12 cellular contexts compared by ENCODE assay signal in the genomic region with DNA sequence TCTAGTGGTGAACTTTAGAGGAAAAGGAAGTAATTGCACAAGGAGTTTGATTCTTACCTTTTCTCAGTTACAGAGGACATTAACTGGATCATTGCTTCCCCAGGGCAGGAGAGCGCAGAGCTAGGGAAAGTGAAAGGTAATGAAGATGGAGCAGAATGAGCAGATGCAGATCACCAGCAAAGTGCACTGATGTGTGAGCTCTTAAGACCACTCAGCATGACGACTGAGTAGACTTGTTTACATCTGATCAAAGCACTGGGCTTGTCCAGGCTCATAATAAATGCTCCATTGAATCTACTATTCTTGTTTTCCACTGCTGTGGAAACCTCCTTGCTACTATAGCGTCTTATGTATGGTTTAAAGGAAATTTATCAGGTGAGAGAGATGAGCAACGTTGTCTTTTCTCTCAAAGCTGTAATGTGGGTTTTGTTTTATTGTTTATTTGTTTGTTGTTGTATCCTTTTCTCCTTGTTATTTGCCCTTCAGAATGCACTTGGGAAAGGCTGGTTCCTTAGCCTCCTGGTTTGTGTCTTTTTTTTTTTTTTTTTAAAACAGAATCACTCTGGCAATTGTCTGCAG. TPM values are rescaled to one million over a fixed set of nuclear protein-coding genes. Genes with fewer than 3 reads are reported as not detected.
DNase-seq lines count a peak whose midpoint lies in the region; ATAC-seq and TF ChIP-seq lines count a peak whose summit lies in the region.
"Had no signal": no experiment of that assay in that cellular context is flagged by ENCODE, and none has a peak within 500 bp of the region (broad histone marks: within the 10 kb centered on the region; RNA-seq: fewer than 3 reads in every experiment).

No MANE protein-coding gene starts in this region.

- no peaks in the 10 kb centered on the region for H3K27me3 ChIP-seq in CD4-positive, alpha-beta T cell (ENCODE audit: control insufficient read depth, insufficient read depth, low read length)

- H3K27ac ChIP-seq in CD4-positive, alpha-beta T cell (ENCODE audit: low read depth, low read length), result no peak overlapping the region
- H3K27ac ChIP-seq: C4-2B, epithelial cell of prostate had no signal

- no peaks in the 10 kb centered on the region for H3K9me3 Mint-ChIP-seq in CD4-positive, alpha-beta T cell
- H3K9me3 Mint-ChIP-seq in activated naive CD8-positive, alpha-beta T cell treated with anti-CD3 and anti-CD28 coated beads, Interleukin-2, amount 50 U/mL, for 24 hours, result no peaks in the 10 kb centered on the region

- no peaks in the 10 kb centered on the region for H3K9me3 ChIP-seq in CD4-positive, alpha-beta T cell (ENCODE audit: control insufficient read depth, low read length)

- intact Hi-C loops in CD4-positive, alpha-beta T cell (cut with DNase I, micrococcal nuclease), result no loop called here

- H3K27ac Mint-ChIP-seq in CD4-positive, alpha-beta T cell, result peak overlapping the region; percentile 84
- H3K27ac Mint-ChIP-seq in activated naive CD8-positive, alpha-beta T cell treated with anti-CD3 and anti-CD28 coated beads, Interleukin-2, amount 50 U/mL, for 24 hours, result no peak overlapping the region
- H3K27ac Mint-ChIP-seq: activated naive CD8-positive, alpha-beta T cell treated with anti-CD3 and anti-CD28 coated beads, Interleukin-2, amount 10 ng/mL, durations not matched to agents 7 days and 5 days had no signal

- peaks cover 76% of the 10 kb centered on the region for H3K4me1 Mint-ChIP-seq in CD4-positive, alpha-beta T cell (ENCODE audit: low read depth)
- H3K4me1 Mint-ChIP-seq in activated naive CD8-positive, alpha-beta T cell treated with anti-CD3 and anti-CD28 coated beads, Interleukin-2, amount 50 U/mL, for 24 hours, result peaks cover 51% of the 10 kb centered on the region

- DNase-seq in CD4-positive, alpha-beta T cell, result no peak
- no peak for DNase-seq in activated naive CD8-positive, alpha-beta T cell treated with anti-CD3 and anti-CD28 coated beads, Interleukin-2, amount 50 U/mL, for 24 hours
- DNase-seq in UCSD-AML1 (lab: John Stamatoyannopoulos, UW; ENCODE audit: unreplicated experiment), result no peak
- DNase-seq in SIG-M5 (lab: John Stamatoyannopoulos, UW), result no peak
- no peak for DNase-seq in A172 (ENCODE audit: low spot score)
- DNase-seq: activated naive CD8-positive, alpha-beta T cell treated with anti-CD3 and anti-CD28 coated beads, Interleukin-2, amount 10 ng/mL, durations not matched to agents 7 days and 5 days; T-helper 9 cell had no signal

- CTCF ChIA-PET in CD4-positive, alpha-beta T cell (lab: Charles Lee), result interaction anchor here (0.7 to 1.5 kb wide), 3 partner anchors 13 to 721 kb away, joined by 3 to 5 read pairs (median 3); no protein-coding TSS in a partner anchor

- H3K36me3 Mint-ChIP-seq in CD4-positive, alpha-beta T cell (ENCODE audit: low read depth), result peaks cover 23% of the 10 kb centered on the region
- peaks cover 3% of the 10 kb centered on the region for H3K36me3 Mint-ChIP-seq in activated naive CD8-positive, alpha-beta T cell treated with anti-CD3 and anti-CD28 coated beads, Interleukin-2, amount 50 U/mL, for 24 hours (ENCODE audit: low read depth)

- no peak overlapping the region for H3K4me3 Mint-ChIP-seq in CD4-positive, alpha-beta T cell
- no peak overlapping the region for H3K4me3 Mint-ChIP-seq in activated naive CD8-positive, alpha-beta T cell treated with anti-CD3 and anti-CD28 coated beads, Interleukin-2, amount 50 U/mL, for 24 hours

- TF ChIP-seq CTCF in CD4-positive, alpha-beta T cell (IDR thresholded peaks at IDR 0.05), result no peak

- no peaks in the 10 kb centered on the region for H3K27me3 Mint-ChIP-seq in CD4-positive, alpha-beta T cell
- H3K27me3 Mint-ChIP-seq in activated naive CD8-positive, alpha-beta T cell treated with anti-CD3 and anti-CD28 coated beads, Interleukin-2, amount 50 U/mL, for 24 hours, result no peaks in the 10 kb centered on the region

- ATAC-seq in CD4-positive, alpha-beta T cell (ENCODE audit: poor library complexity), result no peak
- ATAC-seq in GM19452 (IDR thresholded peaks at IDR 0.05; ENCODE audit: unreplicated experiment), result peak; percentile 71
- ATAC-seq in HG03432 (IDR thresholded peaks at IDR 0.05; ENCODE audit: unreplicated experiment), result peak; percentile 89
- ATAC-seq in activated naive CD8-positive, alpha-beta T cell treated with anti-CD3 and anti-CD28 coated beads, Interleukin-2, amount 50 U/mL, for 24 hours, result peak; percentile 29
- ATAC-seq in HG03280 (IDR thresholded peaks at IDR 0.05; ENCODE audit: unreplicated experiment), result no peak

- POLR2A ChIA-PET in CD4-positive, alpha-beta T cell (lab: Charles Lee), result interaction anchor here (1.0 to 4.8 kb wide), 6 partner anchors 16 to 106 kb away, joined by 3 to 27 read pairs (median 9); no protein-coding TSS in a partner anchor

RNA-seq across cellular contexts. Expression of a gene that starts 25.3 kb away (rescaled TPM):
- 1 to 10 TPM; 4.3 to 4.5 TPM for total RNA-seq in CD4-positive, alpha-beta T cell
- total RNA-seq in A172 (2014; rRNA removed; shearing (Covaris generic)), result 5.7 and 5.9 TPM in 2 replicates

Comparison
In these comparisons a context has a peak if more than half of its experiments do, and no peak if none do; other contexts are left out.
1. ATAC-seq: peak in GM19452 (single experiment), HG03432 (single experiment) and activated naive CD8-positive, alpha-beta T cell treated with anti-CD3 and anti-CD28 coated beads, Interleukin-2, amount 50 U/mL, for 24 hours (single experiment); none in CD4-positive, alpha-beta T cell (single experiment) and HG03280 (single experiment).